Comparison of ENCODE assay signal across 29 cellular contexts in the genomic region with DNA sequence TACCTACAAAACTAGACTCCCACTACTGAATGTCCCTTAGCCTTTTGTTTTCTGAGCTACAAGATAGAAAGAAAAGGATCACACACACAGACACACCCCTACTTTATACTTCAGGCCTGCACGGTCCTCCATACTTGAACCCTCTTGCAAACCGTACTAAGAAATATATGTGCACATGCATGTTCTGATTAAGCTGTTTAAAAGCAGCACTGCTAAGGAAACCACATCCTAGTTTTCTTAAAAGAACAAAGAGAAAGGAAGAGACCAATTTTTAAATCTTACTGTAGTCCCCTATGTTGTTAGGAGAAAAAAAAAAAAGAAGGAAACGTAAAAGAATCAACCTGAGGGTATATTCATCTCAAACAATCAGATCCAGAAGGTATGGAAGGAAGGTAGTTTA.
"Had no signal": no experiment of that assay in that cellular context is flagged by ENCODE, and none has a peak within 500 bp of the region (broad histone marks: within the 10 kb centered on the region; RNA-seq: fewer than 3 reads in every experiment).

No MANE protein-coding gene starts in this region.

- H3K36me3 Mint-ChIP-seq: activated CD4-positive, alpha-beta memory T cell treated with anti-CD3 and anti-CD28 coated beads for 36 hours; naive B cell; stimulated activated naive B cell treated with anti-CD40 and anti-IgM and Interleukin-4, amounts not matched to agents 10 μg/mL and 1 μg/mL and 100 μg/mL, for 72 hours had no signal

- H3K4me1 Mint-ChIP-seq: activated T-helper 17 cell treated with anti-CD3 and anti-CD28 coated beads, Interleukin-2, amount 50 U/mL, for 72 hours; central memory CD8-positive, alpha-beta T cell; naive B cell; stimulated activated naive B cell treated with anti-CD40 and anti-IgM and Interleukin-4, amounts not matched to agents 10 μg/mL and 1 μg/mL and 100 μg/mL, for 72 hours had no signal

- DNase-seq: activated CD4-positive, alpha-beta memory T cell treated with anti-CD3 and anti-CD28 coated beads for 36 hours; activated CD4-positive, alpha-beta T cell treated with anti-CD3 and anti-CD28 coated beads, Interleukin-2, amount 10 ng/mL, durations not matched to agents 24 days and 14 days; activated CD4-positive, CD25-positive, alpha-beta regulatory T cell treated with anti-CD3 and anti-CD28 coated beads, Interleukin-2, amount 50 U/mL, for 72 hours; activated CD8-positive, alpha-beta memory T cell treated with anti-CD3 and anti-CD28 coated beads, Interleukin-2, amount 50 U/mL, for 4 hours; activated gamma-delta T cell treated with Interleukin-2 at 50 U/mL for 16 hours; activated naive CD4-positive, alpha-beta T cell treated with anti-CD3 and anti-CD28 coated beads, Interleukin-2, amount 50 U/mL, for 16 hours; activated T-cell treated with anti-CD3 and anti-CD28 coated beads, Interleukin-2, amount 50 U/mL, for 24 hours; amniotic stem cell; esophagus squamous epithelium; left lung; lower lobe of right lung; naive B cell; nucleus accumbens; right cardiac atrium; stimulated activated CD4-positive, alpha-beta T cell treated with anti-CD3 and anti-CD28 coated beads, Interleukin-15, amount 100 ng/mL, for 24 hours; stimulated activated CD4-positive, alpha-beta T cell treated with anti-CD3 and anti-CD28 coated beads, Interleukin-2, amount 100 ng/mL, for 24 hours; stimulated activated naive B cell treated with anti-CD40 and anti-IgM and Interleukin-4, amounts not matched to agents 10 μg/mL and 1 μg/mL and 100 μg/mL, for 72 hours; stomach; T-helper 2 cell; thyroid gland; upper lobe of left lung had no signal

- H3K4me3 ChIP-seq: esophagus squamous epithelium, left lung, lower lobe of right lung, stomach, thyroid gland, upper lobe of left lung had no signal

- H2AFZ ChIP-seq: parathyroid adenoma had no signal

- ATAC-seq: activated T-helper 17 cell treated with anti-CD3 and anti-CD28 coated beads, Interleukin-2, amount 50 U/mL, for 72 hours; left lung; lower lobe of right lung; right cardiac atrium; stimulated activated naive B cell treated with anti-CD40 and anti-IgM and Interleukin-4, amounts not matched to agents 10 μg/mL and 1 μg/mL and 100 μg/mL, for 72 hours had no signal

- H3K4me1 ChIP-seq: left lung, lower lobe of right lung, thyroid gland had no signal

- H3K27me3 ChIP-seq: esophagus squamous epithelium, left lung, stomach, thyroid gland, upper lobe of left lung had no signal

- H3K9ac ChIP-seq: parathyroid adenoma had no signal

- H3K79me2 ChIP-seq: parathyroid adenoma had no signal

- H3K9me3 Mint-ChIP-seq: activated CD4-positive, alpha-beta memory T cell treated with anti-CD3 and anti-CD28 coated beads for 36 hours; activated CD4-positive, alpha-beta T cell treated with anti-CD3 and anti-CD28 coated beads, Interleukin-2, amount 10 ng/mL, durations not matched to agents 24 days and 14 days; activated T-cell treated with anti-CD3 and anti-CD28 coated beads, Interleukin-2, amount 50 U/mL, for 24 hours; activated T-helper 17 cell treated with anti-CD3 and anti-CD28 coated beads, Interleukin-2, amount 50 U/mL, for 72 hours; dendritic cell treated with granulocyte-macrophage colony-stimulating factor and Interleukin-4, amounts not matched to agents 40 ng/mL and 50 ng/mL, for 4 days; neural crest cell; stimulated activated naive B cell treated with anti-CD40 and anti-IgM and Interleukin-4, amounts not matched to agents 10 μg/mL and 1 μg/mL and 100 μg/mL, for 72 hours had no signal

- H3K36me3 ChIP-seq: left lung, thyroid gland, upper lobe of left lung had no signal

- H3K4me3 Mint-ChIP-seq: activated CD4-positive, alpha-beta memory T cell treated with anti-CD3 and anti-CD28 coated beads for 36 hours; activated CD4-positive, alpha-beta T cell treated with anti-CD3 and anti-CD28 coated beads, Interleukin-2, amount 10 ng/mL, durations not matched to agents 24 days and 14 days; activated T-cell treated with anti-CD3 and anti-CD28 coated beads, Interleukin-2, amount 50 U/mL, for 24 hours; activated T-helper 17 cell treated with anti-CD3 and anti-CD28 coated beads, Interleukin-2, amount 50 U/mL, for 72 hours; central memory CD8-positive, alpha-beta T cell; dendritic cell treated with granulocyte-macrophage colony-stimulating factor and Interleukin-4, amounts not matched to agents 40 ng/mL and 50 ng/mL, for 4 days; naive B cell; neural crest cell; stimulated activated naive B cell treated with anti-CD40 and anti-IgM and Interleukin-4, amounts not matched to agents 10 μg/mL and 1 μg/mL and 100 μg/mL, for 72 hours had no signal

- FAIRE-seq: bronchial epithelial cell, frontal cortex had no signal

- H3K27me3 Mint-ChIP-seq: activated CD4-positive, alpha-beta memory T cell treated with anti-CD3 and anti-CD28 coated beads for 36 hours; activated CD4-positive, alpha-beta T cell treated with anti-CD3 and anti-CD28 coated beads, Interleukin-2, amount 10 ng/mL, durations not matched to agents 24 days and 14 days; activated T-cell treated with anti-CD3 and anti-CD28 coated beads, Interleukin-2, amount 50 U/mL, for 24 hours; activated T-helper 17 cell treated with anti-CD3 and anti-CD28 coated beads, Interleukin-2, amount 50 U/mL, for 72 hours; central memory CD8-positive, alpha-beta T cell; dendritic cell treated with granulocyte-macrophage colony-stimulating factor and Interleukin-4, amounts not matched to agents 40 ng/mL and 50 ng/mL, for 4 days; naive B cell; stimulated activated naive B cell treated with anti-CD40 and anti-IgM and Interleukin-4, amounts not matched to agents 10 μg/mL and 1 μg/mL and 100 μg/mL, for 72 hours had no signal

- H3K27ac ChIP-seq: epithelial cell of prostate, esophagus squamous epithelium, left lung, lower lobe of right lung, parathyroid adenoma, stomach, thyroid gland had no signal

- H3K9me3 ChIP-seq: esophagus squamous epithelium, left lung, lower lobe of right lung, stomach, thyroid gland, upper lobe of left lung had no signal

- H3K27ac Mint-ChIP-seq: activated CD4-positive, alpha-beta memory T cell treated with anti-CD3 and anti-CD28 coated beads for 36 hours; activated CD4-positive, alpha-beta T cell treated with anti-CD3 and anti-CD28 coated beads, Interleukin-2, amount 10 ng/mL, durations not matched to agents 24 days and 14 days; activated T-cell treated with anti-CD3 and anti-CD28 coated beads, Interleukin-2, amount 50 U/mL, for 24 hours; activated T-helper 17 cell treated with anti-CD3 and anti-CD28 coated beads, Interleukin-2, amount 50 U/mL, for 72 hours; dendritic cell treated with granulocyte-macrophage colony-stimulating factor and Interleukin-4, amounts not matched to agents 40 ng/mL and 50 ng/mL, for 4 days; naive B cell; stimulated activated naive B cell treated with anti-CD40 and anti-IgM and Interleukin-4, amounts not matched to agents 10 μg/mL and 1 μg/mL and 100 μg/mL, for 72 hours had no signal
